ENCODE assay signal across 20 cellular contexts in genomic region chr20:47008842-47009518, GRCh38.
DNase-seq lines count a peak whose midpoint lies in the region; ATAC-seq and TF ChIP-seq lines count a peak whose summit lies in the region.
"Had no signal": no experiment of that assay in that cellular context is flagged by ENCODE, and none has a peak within 500 bp of the region (broad histone marks: within the 10 kb centered on the region; RNA-seq: fewer than 3 reads in every experiment).

No MANE protein-coding gene starts in this region.

- ATAC-seq in lower lobe of right lung = no peak
- ATAC-seq: activated CD4-positive, alpha-beta T cell treated with anti-CD3 and anti-CD28 coated beads for 36 hours; activated CD8-positive, alpha-beta memory T cell treated with anti-CD3 and anti-CD28 coated beads, Interleukin-2, amount 10 ng/mL, durations not matched to agents 7 days and 5 days; activated T-helper 17 cell treated with anti-CD3 and anti-CD28 coated beads, Interleukin-2, amount 50 U/mL, for 72 hours; natural killer cell treated with Interleukin-12 subunit alpha and Interleukin-12 subunit beta and Interleukin-15 and Interleukin-18, amount 100 ng/mL, for 72 hours; pancreas had no signal

- H3K27ac ChIP-seq in epithelial cell of prostate (peak overlapping the region; percentile 22), lower lobe of right lung (no peak overlapping the region), WERI-Rb-1 (no peak overlapping the region; the same call in 1 of the 2 replicates)
- H3K27ac ChIP-seq: pancreas had no signal

- peak; percentile 60 for DNase-seq in COLO668 (lab: John Stamatoyannopoulos, UW; ENCODE audit: unreplicated experiment)
- peak; percentile 56 for DNase-seq in NCI-H1105 treated with DMSO at 0.1 percent for 48 hours (lab: John Stamatoyannopoulos, UW)
- DNase-seq in NCI-H748 (lab: John Stamatoyannopoulos, UW; ENCODE audit: unreplicated experiment) = peak; percentile 80
- no peak for DNase-seq in epithelial cell of prostate (ENCODE audit: low read depth, low spot score)
- DNase-seq in lower lobe of right lung = no peak
- DNase-seq in NCI-H2227 treated with DMSO at 0.1 percent for 48 hours (lab: John Stamatoyannopoulos, UW) = no peak
- no peak for DNase-seq in medulla oblongata (ENCODE audit: extremely low spot score)
- no peak for DNase-seq in WERI-Rb-1
- DNase-seq: activated CD4-positive, alpha-beta T cell treated with anti-CD3 and anti-CD28 coated beads for 36 hours; activated CD8-positive, alpha-beta memory T cell treated with anti-CD3 and anti-CD28 coated beads, Interleukin-2, amount 10 ng/mL, durations not matched to agents 7 days and 5 days; activated naive CD8-positive, alpha-beta T cell treated with anti-CD3 and anti-CD28 coated beads, Interleukin-2, amount 10 ng/mL, durations not matched to agents 7 days and 5 days; CD4-positive, alpha-beta T cell; DMS79; effector memory CD4-positive, alpha-beta T cell; GOT3; pancreas; stimulated activated naive CD4-positive, alpha-beta T cell treated with Interleukin-2 at 50 U/mL for 16 hours; thyroid gland had no signal

- H3K27me3 ChIP-seq in lower lobe of right lung (ENCODE audit: low read depth) (no peaks in the 10 kb centered on the region), WERI-Rb-1 (ENCODE audit: insufficient read depth, low read depth, severe bottlenecking) (no peaks in the 10 kb centered on the region)
- H3K27me3 ChIP-seq: pancreas, thyroid gland had no signal

- H3K36me3 ChIP-seq in lower lobe of right lung = no peaks in the 10 kb centered on the region
- peaks cover 91% of the 10 kb centered on the region for H3K36me3 ChIP-seq in WERI-Rb-1
- H3K36me3 ChIP-seq: pancreas had no signal

- TF ChIP-seq CTCF in lower lobe of right lung (IDR thresholded peaks at IDR 0.05) (no peak), WERI-Rb-1 (IDR thresholded peaks at IDR 0.05; ENCODE audit: low read depth, low read length) (no peak)

- no peaks in the 10 kb centered on the region for H3K4me1 ChIP-seq in lower lobe of right lung
- H3K4me1 ChIP-seq: pancreas had no signal

- H3K4me3 ChIP-seq in lower lobe of right lung = no peak overlapping the region
- no peak overlapping the region for H3K4me3 ChIP-seq in WERI-Rb-1 (ENCODE audit: low read depth, low read length)
- H3K4me3 ChIP-seq: pancreas, thyroid gland had no signal

- intact Hi-C loops in lower lobe of right lung (cut with DNase I) = no loop called here

- H3K9me3 ChIP-seq in lower lobe of right lung = no peaks in the 10 kb centered on the region
- H3K9me3 ChIP-seq in WERI-Rb-1 (ENCODE audit: severe bottlenecking) = peaks cover 2% of the 10 kb centered on the region
- H3K9me3 ChIP-seq: pancreas, thyroid gland had no signal

Comparison
In these comparisons a context has a peak if more than half of its experiments do, and no peak if none do; other contexts are left out.
1. DNase-seq: peak in COLO668 (single experiment), NCI-H1105 treated with DMSO at 0.1 percent for 48 hours (single experiment) and NCI-H748 (single experiment); none in epithelial cell of prostate (single experiment), lower lobe of right lung (single experiment), NCI-H2227 treated with DMSO at 0.1 percent for 48 hours (single experiment), medulla oblongata (single experiment) and WERI-Rb-1 (single experiment).